In genomic region chr15:76973362-76973743, GRCh38 we compare ENCODE assay signal across 8 cellular contexts. TPM values are rescaled to one million over a fixed set of nuclear protein-coding genes. Genes with fewer than 3 reads are reported as not detected.
DNase-seq lines count a peak whose midpoint lies in the region; ATAC-seq and TF ChIP-seq lines count a peak whose summit lies in the region.

No MANE protein-coding gene starts in this region.

- no peaks in the 10 kb centered on the region for H3K79me2 ChIP-seq in ACC112 (ENCODE audit: control insufficient read depth, insufficient read depth, low read length, unreplicated experiment)

- TF ChIP-seq CTCF in brain (conservative IDR thresholded peaks at IDR 0.05) (peak; percentile 40 to 71), right lobe of liver (IDR thresholded peaks at IDR 0.05) (peak; percentile 7 to 42 (median 23))

- ATAC-seq in right lobe of liver = peak; percentile 20 to 40 (median 30)
- peak; percentile 86 for ATAC-seq in stimulated activated naive CD8-positive, alpha-beta T cell treated with anti-CD3 and anti-CD28 coated beads, Interleukin-15, amount 100 ng/mL, for 72 hours
- ATAC-seq in HG03520 (IDR thresholded peaks at IDR 0.05; ENCODE audit: unreplicated experiment) = no peak

- no peaks in the 10 kb centered on the region for H3K36me3 Mint-ChIP-seq in T-helper 2 cell treated with Interferon-gamma antibody and Interleukin-4, amounts not matched to agents 5 μg/mL and 100 μg/mL, for 36 hours (ENCODE audit: low read depth)
- H3K36me3 Mint-ChIP-seq in brain = no peaks in the 10 kb centered on the region

- WGBS in right lobe of liver (ENCODE audit: insufficient coverage, low coverage, low lambda C conversion rate, missing lambda C conversion rate) = 23% methylated on average over 3 of the region's 4 CpGs

- DNase-seq in HAP-1 (ENCODE audit: low spot score in 2 of 2) (peak; percentile 42 to 80), right lobe of liver (no peak), NCI-H1048 (lab: John Stamatoyannopoulos, UW) (no peak)
- peak; percentile 60 for DNase-seq in T-helper 2 cell treated with Interferon-gamma antibody and Interleukin-4, amounts not matched to agents 5 μg/mL and 100 μg/mL, for 36 hours (ENCODE audit: low spot score)
- DNase-seq in stimulated activated naive CD8-positive, alpha-beta T cell treated with anti-CD3 and anti-CD28 coated beads, Interleukin-15, amount 100 ng/mL, for 72 hours = peak; percentile 65 to 77

- H3K9me3 Mint-ChIP-seq in T-helper 2 cell treated with Interferon-gamma antibody and Interleukin-4, amounts not matched to agents 5 μg/mL and 100 μg/mL, for 36 hours = peaks cover 5% of the 10 kb centered on the region
- H3K9me3 Mint-ChIP-seq in brain = peaks cover under 1 to 8% (median 4%) of the 10 kb centered on the region in 5 experiments
- peaks cover 0 to 1% of the 10 kb centered on the region in 2 donors for H3K9me3 Mint-ChIP-seq in stimulated activated naive CD8-positive, alpha-beta T cell treated with anti-CD3 and anti-CD28 coated beads, Interleukin-15, amount 100 ng/mL, for 72 hours

- H3K27ac ChIP-seq in ACC112 (ENCODE audit: low read depth, low read length) (no peak overlapping the region), right lobe of liver (no peak overlapping the region)

- in situ Hi-C loops in HAP-1 (cut with MboI; ENCODE audit: low sequenced_read_pairs) = no loop called here

- TF ChIP-seq POLR2A in right lobe of liver (IDR thresholded peaks at IDR 0.05) = no peak

- no peaks in the 10 kb centered on the region for H3K27me3 ChIP-seq in ACC112 (ENCODE audit: insufficient read depth, low read length)
- H3K27me3 ChIP-seq in HAP-1 (ENCODE audit: low read depth) = peaks cover 9% of the 10 kb centered on the region
- no peaks in the 10 kb centered on the region for H3K27me3 ChIP-seq in right lobe of liver

- no peak overlapping the region for H3K27ac Mint-ChIP-seq in T-helper 2 cell treated with Interferon-gamma antibody and Interleukin-4, amounts not matched to agents 5 μg/mL and 100 μg/mL, for 36 hours
- H3K27ac Mint-ChIP-seq in brain = peak overlapping the region in 2 of 5 experiments; percentile 59 to 82
- peak overlapping the region; percentile 45 to 67 for H3K27ac Mint-ChIP-seq in stimulated activated naive CD8-positive, alpha-beta T cell treated with anti-CD3 and anti-CD28 coated beads, Interleukin-15, amount 100 ng/mL, for 72 hours

- H3K4me1 ChIP-seq in ACC112 (ENCODE audit: control insufficient read depth, insufficient read depth, low read length, unreplicated experiment) = peaks cover 3% of the 10 kb centered on the region
- H3K4me1 ChIP-seq in HAP-1 = no peaks in the 10 kb centered on the region; the same call in 1 of the 2 replicates
- no peaks in the 10 kb centered on the region for H3K4me1 ChIP-seq in right lobe of liver

- peaks cover 2% of the 10 kb centered on the region; the same call in 1 of the 2 replicates for H3K9me3 ChIP-seq in HAP-1
- no peaks in the 10 kb centered on the region for H3K9me3 ChIP-seq in right lobe of liver

- peaks cover 4% of the 10 kb centered on the region for H3K27me3 Mint-ChIP-seq in T-helper 2 cell treated with Interferon-gamma antibody and Interleukin-4, amounts not matched to agents 5 μg/mL and 100 μg/mL, for 36 hours (ENCODE audit: low read depth)
- H3K27me3 Mint-ChIP-seq in brain = peaks cover 5% of the 10 kb centered on the region
- H3K27me3 Mint-ChIP-seq in stimulated activated naive CD8-positive, alpha-beta T cell treated with anti-CD3 and anti-CD28 coated beads, Interleukin-15, amount 100 ng/mL, for 72 hours = no peaks in the 10 kb centered on the region

- H2AFZ ChIP-seq in ACC112 (ENCODE audit: low read length, unreplicated experiment) = no peak overlapping the region

- H3K4me1 Mint-ChIP-seq in T-helper 2 cell treated with Interferon-gamma antibody and Interleukin-4, amounts not matched to agents 5 μg/mL and 100 μg/mL, for 36 hours (ENCODE audit: low read depth) = peaks cover 31% of the 10 kb centered on the region
- peaks cover 30% of the 10 kb centered on the region for H3K4me1 Mint-ChIP-seq in brain
- peaks cover 37% of the 10 kb centered on the region for H3K4me1 Mint-ChIP-seq in stimulated activated naive CD8-positive, alpha-beta T cell treated with anti-CD3 and anti-CD28 coated beads, Interleukin-15, amount 100 ng/mL, for 72 hours

- intact Hi-C loops in right lobe of liver (cut with DNase I) = no loop called here

- H3K4me3 ChIP-seq in ACC112 (ENCODE audit: low read depth, low read length) = peak overlapping the region; percentile 58; the same call in 1 of the 2 replicates
- H3K4me3 ChIP-seq in HAP-1 = no peak overlapping the region
- no peak overlapping the region for H3K4me3 ChIP-seq in right lobe of liver

- H3K36me3 ChIP-seq in ACC112 (ENCODE audit: insufficient read depth, low read length) = no peaks in the 10 kb centered on the region
- H3K36me3 ChIP-seq in HAP-1 (replicated peaks) = no peaks in the 10 kb centered on the region
- H3K36me3 ChIP-seq in right lobe of liver = no peaks in the 10 kb centered on the region

- no peak overlapping the region for H3K4me3 Mint-ChIP-seq in T-helper 2 cell treated with Interferon-gamma antibody and Interleukin-4, amounts not matched to agents 5 μg/mL and 100 μg/mL, for 36 hours
- peak overlapping the region in 3 of 5 experiments; percentile 12 to 65 (median 61) for H3K4me3 Mint-ChIP-seq in brain
- no peak overlapping the region for H3K4me3 Mint-ChIP-seq in stimulated activated naive CD8-positive, alpha-beta T cell treated with anti-CD3 and anti-CD28 coated beads, Interleukin-15, amount 100 ng/mL, for 72 hours

RNA-seq across cellular contexts. Expression of gene PSTPIP1, which starts 21.6 kb away (rescaled TPM):
- 2.4 TPM for polyA plus RNA-seq in brain (ENCODE audit: insufficient read depth, low read depth, low replicate concordance)
- 1 to 10 TPM; 1.2 to 4.9 (median 2.2) TPM for total RNA-seq in right lobe of liver

RNA-seq across cellular contexts. Expression of gene RCN2, which starts 41.8 kb away (rescaled TPM):
- 48.6 TPM for polyA plus RNA-seq in brain (ENCODE audit: insufficient read depth, low read depth, low replicate concordance)
- 10 to 100 TPM in 3 of 6 experiments, 1 to 10 TPM in 3; 5.6 to 17.6 (median 11.8) TPM for total RNA-seq in right lobe of liver

Comparison
In these comparisons a context has a peak if more than half of its experiments do, and no peak if none do; other contexts are left out.
1. DNase-seq: peak in HAP-1 (2 of 2), T-helper 2 cell treated with Interferon-gamma antibody and Interleukin-4, amounts not matched to agents 5 μg/mL and 100 μg/mL, for 36 hours (single experiment) and stimulated activated naive CD8-positive, alpha-beta T cell treated with anti-CD3 and anti-CD28 coated beads, Interleukin-15, amount 100 ng/mL, for 72 hours (2 of 2); none in right lobe of liver (0 of 3) and NCI-H1048 (single experiment).
2. H3K4me3 Mint-ChIP-seq: peak in brain (3 of 5); none in T-helper 2 cell treated with Interferon-gamma antibody and Interleukin-4, amounts not matched to agents 5 μg/mL and 100 μg/mL, for 36 hours (single experiment) and stimulated activated naive CD8-positive, alpha-beta T cell treated with anti-CD3 and anti-CD28 coated beads, Interleukin-15, amount 100 ng/mL, for 72 hours (0 of 2).